ENCODE assay signal across 8 cellular contexts in the genomic region with DNA sequence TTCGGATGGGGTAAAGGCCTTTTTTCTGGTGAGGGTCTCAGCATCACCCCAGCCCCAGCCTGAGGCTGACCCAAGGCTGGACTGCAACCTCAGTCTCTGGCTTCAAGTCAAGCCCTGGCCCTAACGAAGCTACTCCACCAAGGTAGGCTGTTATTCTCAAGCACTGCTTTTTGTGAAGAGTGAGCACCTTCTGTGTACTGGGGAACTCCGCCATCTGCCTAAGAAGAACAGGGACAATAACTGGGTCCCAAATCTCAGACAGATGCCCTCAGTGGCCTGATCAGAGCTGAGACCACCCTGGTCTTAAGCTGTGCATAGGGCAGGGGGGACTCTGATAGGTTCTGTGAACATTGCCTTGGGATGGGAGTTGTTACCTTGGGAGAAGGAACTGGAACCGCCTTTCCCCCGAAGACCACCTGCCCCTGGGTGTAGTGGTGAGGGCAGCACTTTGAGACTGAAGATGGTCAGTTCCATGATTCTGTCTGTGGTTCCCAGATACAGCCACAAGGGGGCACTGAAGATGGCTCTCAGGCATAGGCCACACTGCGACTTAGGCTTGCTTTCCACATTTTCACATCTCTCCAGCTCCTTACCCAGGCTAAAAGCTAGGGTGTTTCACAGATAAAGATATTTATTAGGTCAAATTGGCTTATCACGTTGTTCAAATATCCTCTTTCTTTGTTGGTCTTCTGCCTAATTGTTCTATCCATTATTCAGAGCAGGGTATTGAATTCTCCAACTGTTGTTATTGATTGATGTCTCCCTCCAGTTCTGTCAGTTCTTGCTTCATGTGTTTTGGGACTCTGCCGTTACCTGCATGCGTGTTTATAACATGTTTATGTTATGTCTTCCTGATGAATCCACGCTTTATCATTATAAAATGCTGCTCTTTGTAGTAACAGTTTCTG. TPM values are rescaled to one million over a fixed set of nuclear protein-coding genes. Genes with fewer than 3 reads are reported as not detected.
DNase-seq lines count a peak whose midpoint lies in the region; ATAC-seq and TF ChIP-seq lines count a peak whose summit lies in the region.

No MANE protein-coding gene starts in this region.

- DNase-seq in GM03348 (ENCODE audit: low spot score) (peak; percentile 86), HFF-Myc (ENCODE audit: extremely low read depth, low read depth) (peak; percentile 61), NCI-H2107 treated with DMSO at 0.1 percent for 48 hours (lab: John Stamatoyannopoulos, UW; ENCODE audit: unreplicated experiment) (peak; percentile 28), breast epithelium (ENCODE audit: low spot score in 2 of 2) (peak; percentile 69 to 76), islet precursor cell (peak; percentile 78)
- DNase-seq in stimulated activated CD4-positive, alpha-beta T cell treated with anti-CD3 and anti-CD28 coated beads, Interleukin-1b, Interleukin-23, amount 100 ng/mL, for 4 hours (ENCODE audit: low read depth in 2 of 2): peak; percentile 46 to 57

- H3K9me3 ChIP-seq in breast epithelium: no peaks in the 10 kb centered on the region

- TF ChIP-seq CTCF in HFF-Myc (IDR thresholded peaks at IDR 0.05; ENCODE audit: low read depth, low read length, missing control alignments) (peak; percentile 93), WI38 (IDR thresholded peaks at IDR 0.05; ENCODE audit: low read depth, low read length) (peak; percentile 77), breast epithelium (IDR thresholded peaks at IDR 0.05) (peak; percentile 90 to 93 (median 92))

- H3K4me3 ChIP-seq in HFF-Myc (replicated peaks; ENCODE audit: low read depth, low read length): no peak overlapping the region
- H3K4me3 ChIP-seq in WI38 (ENCODE audit: low read depth, low read length): no peak overlapping the region
- no peak overlapping the region for H3K4me3 ChIP-seq in breast epithelium

- intact Hi-C loops in breast epithelium (cut with DNase I; ENCODE audit: low total_unique reads): loop anchor here (5.0 kb wide), 1 partner anchor 64 kb away; no protein-coding TSS in a partner anchor

- no peak for ATAC-seq in HG02588 (IDR thresholded peaks at IDR 0.05; ENCODE audit: unreplicated experiment)

- peaks cover 9 to 18% of the 10 kb centered on the region in 2 donors for H3K4me1 ChIP-seq in breast epithelium

- H3K27me3 ChIP-seq in breast epithelium: no peaks in the 10 kb centered on the region

- H3K36me3 ChIP-seq in breast epithelium: no peaks in the 10 kb centered on the region

- peak overlapping the region; percentile 85 to 89 for H3K27ac ChIP-seq in breast epithelium

- no peak for TF ChIP-seq POLR2A in breast epithelium (IDR thresholded peaks at IDR 0.05)

RNA-seq across cellular contexts. Expression of gene UVRAG, which starts 11.8 kb away (rescaled TPM):
- 10 to 100 TPM; 43.3 to 73.0 (median 48.9) TPM for total RNA-seq in breast epithelium

RNA-seq across cellular contexts. Expression of gene DGAT2, which starts 34.6 kb away (rescaled TPM):
- total RNA-seq in breast epithelium: 100 to 1,000 TPM in 1 of 3 donors, 10 to 100 TPM in 2; 26.2 to 134 (median 36.1) TPM

Comparison
In these comparisons a context has a peak if more than half of its experiments do, and no peak if none do; other contexts are left out.
1. DNase-seq: peak in every context shown above with its lines; median percentile 86 in GM03348; 78 in islet precursor cell; 72 in breast epithelium; 61 in HFF-Myc; 52 in stimulated activated CD4-positive, alpha-beta T cell treated with anti-CD3 and anti-CD28 coated beads, Interleukin-1b, Interleukin-23, amount 100 ng/mL, for 4 hours; 28 in NCI-H2107 treated with DMSO at 0.1 percent for 48 hours.